In genomic region chr22:20811171-20811570, GRCh38 we compare ENCODE assay signal across 18 cellular contexts. TPM values are rescaled to one million over a fixed set of nuclear protein-coding genes. Genes with fewer than 3 reads are reported as not detected.
DNase-seq lines count a peak whose midpoint lies in the region; ATAC-seq, FAIRE-seq and TF ChIP-seq lines count a peak whose summit lies in the region.
"Had no signal": no experiment of that assay in that cellular context is flagged by ENCODE, and none has a peak within 500 bp of the region (broad histone marks: within the 10 kb centered on the region; RNA-seq: fewer than 3 reads in every experiment).

No MANE protein-coding gene starts in this region.

- peak; percentile 8 for FAIRE-seq in GM19239 (lab: Jason Lieb, UNC)
- FAIRE-seq: A549, GM12878, GM18507 had no signal

- CTCF ChIA-PET in activated CD8-positive, alpha-beta memory T cell treated with anti-CD3 and anti-CD28 coated beads, Interleukin-2, amount 10 ng/mL, durations not matched to agents 7 days and 5 days (lab: Charles Lee), result interaction anchor here (0.6 to 1.1 kb wide), 2 partner anchors 27 to 282 kb away, joined by 3 read pairs; no protein-coding TSS in a partner anchor
- CTCF ChIA-PET in RWPE1 (lab: Yijun Ruan, JAX), result no interaction called here

- H3K4me3 Mint-ChIP-seq in activated CD8-positive, alpha-beta memory T cell treated with anti-CD3 and anti-CD28 coated beads, Interleukin-2, amount 10 ng/mL, durations not matched to agents 7 days and 5 days, result no peak overlapping the region
- peak overlapping the region; percentile 38 for H3K4me3 Mint-ChIP-seq in activated naive CD8-positive, alpha-beta T cell treated with anti-CD3 and anti-CD28 coated beads, Interleukin-2, amount 10 ng/mL, durations not matched to agents 7 days and 5 days
- no peak overlapping the region for H3K4me3 Mint-ChIP-seq in stimulated activated effector memory CD8-positive, alpha-beta T cell treated with anti-CD3 and anti-CD28 coated beads, Interleukin-12 subunit alpha, Interleukin-12 subunit beta, amount 100 ng/mL, for 72 hours

- POLR2A ChIA-PET in activated naive CD8-positive, alpha-beta T cell treated with anti-CD3 and anti-CD28 coated beads, Interleukin-2, amount 10 ng/mL, durations not matched to agents 7 days and 5 days (lab: Charles Lee), result interaction anchor here (0.6 to 0.7 kb wide), 3 partner anchors 19 to 63 kb away, joined by 3 to 4 read pairs (median 4); no protein-coding TSS in a partner anchor
- POLR2A ChIA-PET in RWPE1 (lab: Yijun Ruan, JAX; ENCODE audit: low non-redundant PET), result no interaction called here

- no peaks in the 10 kb centered on the region for H3K27me3 Mint-ChIP-seq in activated CD8-positive, alpha-beta memory T cell treated with anti-CD3 and anti-CD28 coated beads, Interleukin-2, amount 10 ng/mL, durations not matched to agents 7 days and 5 days
- H3K27me3 Mint-ChIP-seq in activated naive CD8-positive, alpha-beta T cell treated with anti-CD3 and anti-CD28 coated beads, Interleukin-2, amount 10 ng/mL, durations not matched to agents 7 days and 5 days, result no peaks in the 10 kb centered on the region

- no peak for TF ChIP-seq CTCF in RWPE1 (conservative IDR thresholded peaks at IDR 0.05; ENCODE audit: low read depth)

- H3K9me3 Mint-ChIP-seq in activated CD8-positive, alpha-beta memory T cell treated with anti-CD3 and anti-CD28 coated beads, Interleukin-2, amount 10 ng/mL, durations not matched to agents 7 days and 5 days (ENCODE audit: low read depth), result no peaks in the 10 kb centered on the region
- H3K9me3 Mint-ChIP-seq in activated naive CD8-positive, alpha-beta T cell treated with anti-CD3 and anti-CD28 coated beads, Interleukin-2, amount 10 ng/mL, durations not matched to agents 7 days and 5 days, result no peaks in the 10 kb centered on the region
- H3K9me3 Mint-ChIP-seq in stimulated activated effector memory CD8-positive, alpha-beta T cell treated with anti-CD3 and anti-CD28 coated beads, Interleukin-12 subunit alpha, Interleukin-12 subunit beta, amount 100 ng/mL, for 72 hours, result no peaks in the 10 kb centered on the region

- ATAC-seq in activated CD8-positive, alpha-beta memory T cell treated with anti-CD3 and anti-CD28 coated beads, Interleukin-2, amount 10 ng/mL, durations not matched to agents 7 days and 5 days, result no peak
- ATAC-seq in activated naive CD8-positive, alpha-beta T cell treated with anti-CD3 and anti-CD28 coated beads, Interleukin-2, amount 10 ng/mL, durations not matched to agents 7 days and 5 days (ENCODE audit: low read depth), result peak; percentile 50
- no peak for ATAC-seq in stimulated activated effector memory CD8-positive, alpha-beta T cell treated with anti-CD3 and anti-CD28 coated beads, Interleukin-12 subunit alpha, Interleukin-12 subunit beta, amount 100 ng/mL, for 72 hours
- ATAC-seq: A549, GM12878 had no signal

- no peak for DNase-seq in activated CD8-positive, alpha-beta memory T cell treated with anti-CD3 and anti-CD28 coated beads, Interleukin-2, amount 10 ng/mL, durations not matched to agents 7 days and 5 days
- DNase-seq in activated CD8-positive, alpha-beta memory T cell treated with anti-CD3 and anti-CD28 coated beads, Interleukin-2, amount 50 U/mL, for 4 hours, result no peak
- DNase-seq in GM19239 (ENCODE audit: insufficient read length, low spot score) (no peak), NCI-H748 treated with DMSO at 0.1 percent for 48 hours (lab: John Stamatoyannopoulos, UW) (no peak), RWPE1 (ENCODE audit: low spot score) (no peak), SW480 (ENCODE audit: low spot score) (no peak)
- DNase-seq in activated naive CD8-positive, alpha-beta T cell treated with anti-CD3 and anti-CD28 coated beads, Interleukin-2, amount 10 ng/mL, durations not matched to agents 7 days and 5 days, result no peak
- DNase-seq in stimulated activated effector memory CD8-positive, alpha-beta T cell treated with anti-CD3 and anti-CD28 coated beads, Interleukin-12 subunit alpha, Interleukin-12 subunit beta, amount 100 ng/mL, for 72 hours (ENCODE audit: low spot score in 2 of 2), result no peak
- DNase-seq: Calu3, H7, NCI-H1417, NCI-H2029, NCI-H510A had no signal

- H3K27ac Mint-ChIP-seq in activated CD8-positive, alpha-beta memory T cell treated with anti-CD3 and anti-CD28 coated beads, Interleukin-2, amount 10 ng/mL, durations not matched to agents 7 days and 5 days, result peak overlapping the region; percentile 33
- peak overlapping the region; percentile 79 for H3K27ac Mint-ChIP-seq in activated naive CD8-positive, alpha-beta T cell treated with anti-CD3 and anti-CD28 coated beads, Interleukin-2, amount 10 ng/mL, durations not matched to agents 7 days and 5 days
- peak overlapping the region; percentile 26 for H3K27ac Mint-ChIP-seq in stimulated activated effector memory CD8-positive, alpha-beta T cell treated with anti-CD3 and anti-CD28 coated beads, Interleukin-12 subunit alpha, Interleukin-12 subunit beta, amount 100 ng/mL, for 72 hours

- peaks cover 12% of the 10 kb centered on the region for H3K4me1 Mint-ChIP-seq in activated CD8-positive, alpha-beta memory T cell treated with anti-CD3 and anti-CD28 coated beads, Interleukin-2, amount 10 ng/mL, durations not matched to agents 7 days and 5 days
- H3K4me1 Mint-ChIP-seq in activated naive CD8-positive, alpha-beta T cell treated with anti-CD3 and anti-CD28 coated beads, Interleukin-2, amount 10 ng/mL, durations not matched to agents 7 days and 5 days, result peaks cover 27% of the 10 kb centered on the region
- peaks cover 4% of the 10 kb centered on the region for H3K4me1 Mint-ChIP-seq in stimulated activated effector memory CD8-positive, alpha-beta T cell treated with anti-CD3 and anti-CD28 coated beads, Interleukin-12 subunit alpha, Interleukin-12 subunit beta, amount 100 ng/mL, for 72 hours

- H3K36me3 Mint-ChIP-seq in activated CD8-positive, alpha-beta memory T cell treated with anti-CD3 and anti-CD28 coated beads, Interleukin-2, amount 10 ng/mL, durations not matched to agents 7 days and 5 days, result peaks cover 32% of the 10 kb centered on the region
- H3K36me3 Mint-ChIP-seq in activated naive CD8-positive, alpha-beta T cell treated with anti-CD3 and anti-CD28 coated beads, Interleukin-2, amount 10 ng/mL, durations not matched to agents 7 days and 5 days, result peaks cover 29% of the 10 kb centered on the region
- H3K36me3 Mint-ChIP-seq in stimulated activated effector memory CD8-positive, alpha-beta T cell treated with anti-CD3 and anti-CD28 coated beads, Interleukin-12 subunit alpha, Interleukin-12 subunit beta, amount 100 ng/mL, for 72 hours, result peaks cover 100% of the 10 kb centered on the region

- no peak overlapping the region for H3K27ac ChIP-seq in RWPE1
- H3K27ac ChIP-seq: A549, Peyer's patch had no signal

RNA-seq across cellular contexts. Expression of gene SERPIND1, which starts 37.3 kb away (rescaled TPM):
- total RNA-seq in activated CD8-positive, alpha-beta memory T cell treated with anti-CD3 and anti-CD28 coated beads, Interleukin-2, amount 10 ng/mL, durations not matched to agents 7 days and 5 days, result not detected
- not detected for total RNA-seq in activated naive CD8-positive, alpha-beta T cell treated with anti-CD3 and anti-CD28 coated beads, Interleukin-2, amount 10 ng/mL, durations not matched to agents 7 days and 5 days
- total RNA-seq: Calu3, G401, Peyer's patch had no signal

RNA-seq across cellular contexts. Expression of gene PI4KA, which starts 47.4 kb away (rescaled TPM):
- 10 to 100 TPM; 84.5 to 99.6 TPM for total RNA-seq in activated CD8-positive, alpha-beta memory T cell treated with anti-CD3 and anti-CD28 coated beads, Interleukin-2, amount 10 ng/mL, durations not matched to agents 7 days and 5 days
- 100 to 1,000 TPM; 100 to 106 TPM for total RNA-seq in activated naive CD8-positive, alpha-beta T cell treated with anti-CD3 and anti-CD28 coated beads, Interleukin-2, amount 10 ng/mL, durations not matched to agents 7 days and 5 days

RNA-seq across cellular contexts. Expression of gene SNAP29, which starts 47.6 kb away (rescaled TPM):
- 10 to 100 TPM; 32.3 to 38.5 TPM for total RNA-seq in activated CD8-positive, alpha-beta memory T cell treated with anti-CD3 and anti-CD28 coated beads, Interleukin-2, amount 10 ng/mL, durations not matched to agents 7 days and 5 days
- 10 to 100 TPM; 29.7 to 32.5 TPM for total RNA-seq in activated naive CD8-positive, alpha-beta T cell treated with anti-CD3 and anti-CD28 coated beads, Interleukin-2, amount 10 ng/mL, durations not matched to agents 7 days and 5 days

Comparison
In these comparisons a context has a peak if more than half of its experiments do, and no peak if none do; other contexts are left out.
1. H3K27ac Mint-ChIP-seq: peak in every context shown above with its lines; median percentile 79 in activated naive CD8-positive, alpha-beta T cell treated with anti-CD3 and anti-CD28 coated beads, Interleukin-2, amount 10 ng/mL, durations not matched to agents 7 days and 5 days; 33 in activated CD8-positive, alpha-beta memory T cell treated with anti-CD3 and anti-CD28 coated beads, Interleukin-2, amount 10 ng/mL, durations not matched to agents 7 days and 5 days; 26 in stimulated activated effector memory CD8-positive, alpha-beta T cell treated with anti-CD3 and anti-CD28 coated beads, Interleukin-12 subunit alpha, Interleukin-12 subunit beta, amount 100 ng/mL, for 72 hours.